ENCODE assay signal across 21 cellular contexts in genomic region chr22:49555526-49555925, GRCh38.
"Had no signal": no experiment of that assay in that cellular context is flagged by ENCODE, and none has a peak within 500 bp of the region (broad histone marks: within the 10 kb centered on the region; RNA-seq: fewer than 3 reads in every experiment).

No MANE protein-coding gene starts in this region.

- ATAC-seq: activated CD4-positive, alpha-beta T cell treated with anti-CD3 and anti-CD28 coated beads for 36 hours; activated T-helper 17 cell treated with anti-CD3 and anti-CD28 coated beads, Interleukin-2, amount 50 U/mL, for 72 hours; heart left ventricle; naive thymus-derived CD8-positive, alpha-beta T cell had no signal

- H3K27me3 Mint-ChIP-seq: activated B cell treated with CpG ODN at 0.5 μM for 24 hours; activated CD4-positive, alpha-beta T cell treated with anti-CD3 and anti-CD28 coated beads for 36 hours; activated naive CD8-positive, alpha-beta T cell treated with anti-CD3 and anti-CD28 coated beads for 36 hours; activated T-cell treated with anti-CD3 and anti-CD28 coated beads, Interleukin-2, amount 50 U/mL, for 24 hours; activated T-helper 17 cell treated with anti-CD3 and anti-CD28 coated beads, Interleukin-2, amount 50 U/mL, for 72 hours; naive thymus-derived CD8-positive, alpha-beta T cell; stimulated activated naive CD8-positive, alpha-beta T cell treated with anti-CD3 and anti-CD28 coated beads, Interleukin-15, Interleukin-2, amounts not matched to agents 100 ng/mL and 50 ng/mL, for 24 hours had no signal

- DNase-seq: activated B cell treated with CpG ODN at 0.5 μM for 24 hours; activated CD4-positive, alpha-beta T cell treated with anti-CD3 and anti-CD28 coated beads for 36 hours; activated CD4-positive, alpha-beta T cell treated with anti-CD3 and anti-CD28 coated beads, Interleukin-2, amount 50 U/mL, for 4 hours; activated CD8-positive, alpha-beta memory T cell treated with anti-CD3 and anti-CD28 coated beads for 24 hours; activated CD8-positive, alpha-beta memory T cell treated with anti-CD3 and anti-CD28 coated beads, Interleukin-2, amount 50 U/mL, for 4 hours; activated naive CD4-positive, alpha-beta T cell treated with Interleukin-2 at 50 U/mL for 16 hours; activated naive CD8-positive, alpha-beta T cell treated with anti-CD3 and anti-CD28 coated beads for 36 hours; activated T-cell treated with anti-CD3 and anti-CD28 coated beads, Interleukin-2, amount 50 U/mL, for 24 hours; amygdala; retina; stimulated activated CD4-positive, alpha-beta T cell treated with anti-CD3 and anti-CD28 coated beads, Interleukin-4, amount 100 ng/mL, for 4 hours; substantia nigra; T1000 had no signal

- H3K4me3 ChIP-seq: heart left ventricle, lung, tibial nerve had no signal

- H3K4me1 Mint-ChIP-seq: activated B cell treated with CpG ODN at 0.5 μM for 24 hours; activated CD4-positive, alpha-beta T cell treated with anti-CD3 and anti-CD28 coated beads for 36 hours; activated naive CD8-positive, alpha-beta T cell treated with anti-CD3 and anti-CD28 coated beads for 36 hours; activated T-helper 17 cell treated with anti-CD3 and anti-CD28 coated beads, Interleukin-2, amount 50 U/mL, for 72 hours had no signal

- H3K27ac ChIP-seq: heart left ventricle, tibial nerve had no signal

- H3K27me3 ChIP-seq: tibial nerve had no signal

- H3K4me1 ChIP-seq: tibial nerve had no signal

- H3K36me3 ChIP-seq: heart left ventricle, tibial nerve had no signal

- H3K4me3 Mint-ChIP-seq: activated B cell treated with CpG ODN at 0.5 μM for 24 hours; activated CD4-positive, alpha-beta T cell treated with anti-CD3 and anti-CD28 coated beads for 36 hours; activated naive CD8-positive, alpha-beta T cell treated with anti-CD3 and anti-CD28 coated beads for 36 hours; activated T-cell treated with anti-CD3 and anti-CD28 coated beads, Interleukin-2, amount 50 U/mL, for 24 hours; activated T-helper 17 cell treated with anti-CD3 and anti-CD28 coated beads, Interleukin-2, amount 50 U/mL, for 72 hours; naive thymus-derived CD8-positive, alpha-beta T cell; stimulated activated naive CD8-positive, alpha-beta T cell treated with anti-CD3 and anti-CD28 coated beads, Interleukin-15, Interleukin-2, amounts not matched to agents 100 ng/mL and 50 ng/mL, for 24 hours; T-helper 1 cell treated with Interleukin-12 subunit alpha and Interleukin-12 subunit beta and Interleukin-4 antibody, amounts not matched to agents 30 μg/mL and 1 μg/mL, for 36 hours had no signal

- H3K27ac Mint-ChIP-seq: activated B cell treated with CpG ODN at 0.5 μM for 24 hours; activated CD4-positive, alpha-beta T cell treated with anti-CD3 and anti-CD28 coated beads for 36 hours; activated naive CD8-positive, alpha-beta T cell treated with anti-CD3 and anti-CD28 coated beads for 36 hours; activated T-cell treated with anti-CD3 and anti-CD28 coated beads, Interleukin-2, amount 50 U/mL, for 24 hours; activated T-helper 17 cell treated with anti-CD3 and anti-CD28 coated beads, Interleukin-2, amount 50 U/mL, for 72 hours; naive thymus-derived CD8-positive, alpha-beta T cell; progenitor cell of endocrine pancreas; stimulated activated naive CD8-positive, alpha-beta T cell treated with anti-CD3 and anti-CD28 coated beads, Interleukin-15, Interleukin-2, amounts not matched to agents 100 ng/mL and 50 ng/mL, for 24 hours; T-helper 1 cell treated with Interleukin-12 subunit alpha and Interleukin-12 subunit beta and Interleukin-4 antibody, amounts not matched to agents 30 μg/mL and 1 μg/mL, for 36 hours had no signal

- H3K9me3 Mint-ChIP-seq: activated T-helper 17 cell treated with anti-CD3 and anti-CD28 coated beads, Interleukin-2, amount 50 U/mL, for 72 hours had no signal
